Comparison of ENCODE assay signal across 31 cellular contexts in genomic region chr9:34317436-34317835, GRCh38. TPM values are rescaled to one million over a fixed set of nuclear protein-coding genes. Genes with fewer than 3 reads are reported as not detected.
"Had no signal": no experiment of that assay in that cellular context is flagged by ENCODE, and none has a peak within 500 bp of the region (broad histone marks: within the 10 kb centered on the region; RNA-seq: fewer than 3 reads in every experiment).

No MANE protein-coding gene starts in this region.

- H3K4me3 ChIP-seq: ovary, psoas muscle, right lobe of liver, sigmoid colon, skin epidermis, smooth muscle cell, spleen, suprapubic skin, testis, tibial artery, transverse colon, upper lobe of right lung, uterus had no signal

- H3K4me1 ChIP-seq: parathyroid adenoma, psoas muscle, right lobe of liver, sigmoid colon, spleen, suprapubic skin, testis, tibial artery, transverse colon, upper lobe of right lung, uterus had no signal

- H3K27me3 ChIP-seq: neutrophil, ovary, right lobe of liver, sigmoid colon, spleen, suprapubic skin, testis, tibial artery, transverse colon, upper lobe of right lung, uterus had no signal

- ATAC-seq: naive thymus-derived CD8-positive, alpha-beta T cell; natural killer cell treated with Interleukin-12 subunit alpha and Interleukin-12 subunit beta and Interleukin-15 and Interleukin-18, amount 100 ng/mL, for 72 hours; psoas muscle; right cardiac atrium; right lobe of liver; stimulated activated memory B cell treated with anti-CD40 and anti-IgM and Interleukin-4, amounts not matched to agents 10 μg/mL and 1 μg/mL and 100 μg/mL, for 72 hours; stimulated activated naive CD8-positive, alpha-beta T cell treated with anti-CD3 and anti-CD28 coated beads, Interleukin-15, amount 100 ng/mL, for 72 hours; stimulated activated naive CD8-positive, alpha-beta T cell treated with anti-CD3 and anti-CD28 coated beads, Interleukin-15, Interleukin-2, amounts not matched to agents 100 U/mL and 50 U/mL, for 24 hours; upper lobe of right lung had no signal

- H2AFZ ChIP-seq: parathyroid adenoma had no signal

- H3K27ac ChIP-seq: neutrophil, ovary, parathyroid adenoma, psoas muscle, right lobe of liver, sigmoid colon, skin epidermis, spleen, suprapubic skin, testis, tibial artery, transverse colon, upper lobe of right lung, uterus had no signal

- DNase-seq: naive thymus-derived CD8-positive, alpha-beta T cell; nephron progenitor cell; nucleus accumbens; ovary; posterior cingulate gyrus; psoas muscle; right cardiac atrium; right lobe of liver; sigmoid colon; spleen; stimulated activated CD4-positive, alpha-beta T cell treated with anti-CD3 and anti-CD28 coated beads, Interleukin-12 subunit alpha, Interleukin-12 subunit beta, amount 100 ng/mL, for 4 hours; stimulated activated CD4-positive, alpha-beta T cell treated with anti-CD3 and anti-CD28 coated beads, Interleukin-1b, Interleukin-23, amount 100 ng/mL, for 48 hours; stimulated activated CD4-positive, alpha-beta T cell treated with anti-CD3 and anti-CD28 coated beads, Interleukin-4, amount 100 ng/mL, for 1 hour; stimulated activated CD4-positive, alpha-beta T cell treated with anti-CD3 and anti-CD28 coated beads, Interleukin-4, amount 100 ng/mL, for 4 hours; stimulated activated CD8-positive, alpha-beta memory T cell treated with anti-CD3 and anti-CD28 coated beads, Interleukin-4, amount 100 ng/mL, for 48 hours; stimulated activated naive CD4-positive, alpha-beta T cell; stimulated activated naive CD8-positive, alpha-beta T cell treated with anti-CD3 and anti-CD28 coated beads, Interleukin-15, amount 100 ng/mL, for 72 hours; stimulated activated naive CD8-positive, alpha-beta T cell treated with anti-CD3 and anti-CD28 coated beads, Interleukin-15, Interleukin-2, amounts not matched to agents 100 U/mL and 50 U/mL, for 24 hours; substantia nigra; testis; tibial artery; transverse colon; upper lobe of right lung; uterus had no signal

- H3K9ac ChIP-seq: parathyroid adenoma had no signal

- H3K9me3 ChIP-seq: neutrophil, ovary, psoas muscle, right lobe of liver, sigmoid colon, spleen, suprapubic skin, testis, tibial artery, transverse colon, upper lobe of right lung, uterus had no signal

- H3K4me2 ChIP-seq: smooth muscle cell had no signal

- H3K36me3 ChIP-seq: ovary, right lobe of liver, sigmoid colon, spleen, suprapubic skin, tibial artery, transverse colon, upper lobe of right lung, uterus had no signal

RNA-seq across cellular contexts. Expression of gene KIF24, which starts 11.6 kb away (rescaled TPM):
- polyA plus RNA-seq: naive thymus-derived CD8-positive, alpha-beta T cell had no signal
